10 cellular contexts compared by ENCODE assay signal in genomic region chr10:101858723-101859500, GRCh38. TPM values are rescaled to one million over a fixed set of nuclear protein-coding genes. Genes with fewer than 3 reads are reported as not detected.
DNase-seq lines count a peak whose midpoint lies in the region; ATAC-seq and TF ChIP-seq lines count a peak whose summit lies in the region.
"Had no signal": no experiment of that assay in that cellular context is flagged by ENCODE, and none has a peak within 500 bp of the region (broad histone marks: within the 10 kb centered on the region; RNA-seq: fewer than 3 reads in every experiment).

No MANE protein-coding gene starts in this region.

- CTCF ChIA-PET in RWPE1 (lab: Yijun Ruan, JAX) (no interaction called here), MCF 10A (lab: Yijun Ruan, JAX) (interaction anchor here (0.6 to 3.5 kb wide), 7 partner anchors 10 to 266 kb away, joined by 3 to 25 read pairs (median 4); no protein-coding TSS in a partner anchor)

- BruUV-seq in MCF 10A (replicated peaks; lab: Mats Ljungman, UMichigan): no TSS peak

- H3K27me3 Mint-ChIP-seq in stimulated activated naive CD8-positive, alpha-beta T cell treated with anti-CD3 and anti-CD28 coated beads, Interleukin-15, amount 100 ng/mL, for 72 hours: no peaks in the 10 kb centered on the region
- H3K27me3 Mint-ChIP-seq in MCF 10A (ENCODE audit: insufficient read depth, unreplicated experiment): no peaks in the 10 kb centered on the region

- no peaks in the 10 kb centered on the region for H3K4me1 Mint-ChIP-seq in stimulated activated naive CD8-positive, alpha-beta T cell treated with anti-CD3 and anti-CD28 coated beads, Interleukin-15, amount 100 ng/mL, for 72 hours
- H3K4me1 Mint-ChIP-seq in MCF 10A (ENCODE audit: insufficient read depth, unreplicated experiment): no peaks in the 10 kb centered on the region

- H3K4me3 Mint-ChIP-seq in stimulated activated naive CD8-positive, alpha-beta T cell treated with anti-CD3 and anti-CD28 coated beads, Interleukin-15, amount 100 ng/mL, for 72 hours: no peak overlapping the region
- H3K4me3 Mint-ChIP-seq in MCF 10A (ENCODE audit: unreplicated experiment): no peak overlapping the region

- peaks cover 13% of the 10 kb centered on the region for H3K4me1 ChIP-seq in Karpas-422 (ENCODE audit: low read length)
- H3K4me1 ChIP-seq: parathyroid adenoma had no signal

- no peak overlapping the region for H3K4me2 ChIP-seq in Karpas-422 (ENCODE audit: low read depth, low read length, poor library complexity, severe bottlenecking)

- no peak overlapping the region for H2AFZ ChIP-seq in Karpas-422 (ENCODE audit: low read length)
- H2AFZ ChIP-seq: parathyroid adenoma had no signal

- no peaks in the 10 kb centered on the region for H4K20me1 ChIP-seq in Karpas-422 (ENCODE audit: insufficient read depth, low read depth, low read length)

- H3K9ac ChIP-seq in Karpas-422 (ENCODE audit: low read length): no peak overlapping the region
- H3K9ac ChIP-seq: parathyroid adenoma had no signal

- peak; percentile 45 for ATAC-seq in stimulated activated naive CD8-positive, alpha-beta T cell treated with anti-CD3 and anti-CD28 coated beads, Interleukin-15, amount 100 ng/mL, for 72 hours
- ATAC-seq in stimulated activated naive CD8-positive, alpha-beta T cell treated with anti-CD3 and anti-CD28 coated beads, Interleukin-15, Interleukin-2, amounts not matched to agents 100 U/mL and 50 U/mL, for 24 hours: no peak
- peak; percentile 53 for ATAC-seq in HG02623 (IDR thresholded peaks at IDR 0.05; ENCODE audit: unreplicated experiment)

- no peak overlapping the region for H3K4me3 ChIP-seq in Karpas-422 (ENCODE audit: low read length)

- POLR2A ChIA-PET in RWPE1 (lab: Yijun Ruan, JAX; ENCODE audit: low non-redundant PET) (no interaction called here), MCF 10A (lab: Yijun Ruan, JAX) (interaction anchor here (1.3 kb wide), 1 partner anchor 12 kb away, joined by 3 read pairs; no protein-coding TSS in a partner anchor)

- no peaks in the 10 kb centered on the region for H3K27me3 ChIP-seq in Karpas-422 (ENCODE audit: low read length)

- H3K27ac ChIP-seq in Karpas-422 (ENCODE audit: low read length) (peak overlapping the region; percentile 11), RWPE1 (no peak overlapping the region)
- H3K27ac ChIP-seq: parathyroid adenoma had no signal

- DNase-seq in stimulated activated naive CD8-positive, alpha-beta T cell treated with anti-CD3 and anti-CD28 coated beads, Interleukin-15, amount 100 ng/mL, for 72 hours: no peak
- DNase-seq in stimulated activated naive CD8-positive, alpha-beta T cell treated with anti-CD3 and anti-CD28 coated beads, Interleukin-15, Interleukin-2, amounts not matched to agents 100 U/mL and 50 U/mL, for 24 hours: no peak
- DNase-seq in Karpas-422: peak; percentile 7
- DNase-seq in RWPE1 (ENCODE audit: low spot score): no peak
- no peak for DNase-seq in NCI-H510A (lab: John Stamatoyannopoulos, UW)
- DNase-seq in MCF 10A (ENCODE audit: unreplicated experiment): no peak
- no peak for DNase-seq in NCI-H526 (lab: John Stamatoyannopoulos, UW)
- DNase-seq: NCI-H1092 had no signal

- H3K9me3 Mint-ChIP-seq in stimulated activated naive CD8-positive, alpha-beta T cell treated with anti-CD3 and anti-CD28 coated beads, Interleukin-15, amount 100 ng/mL, for 72 hours: peaks cover 0 to 14% of the 10 kb centered on the region in 2 donors
- H3K9me3 Mint-ChIP-seq in MCF 10A (ENCODE audit: unreplicated experiment): peaks cover 9% of the 10 kb centered on the region

- H3K36me3 Mint-ChIP-seq in MCF 10A (ENCODE audit: insufficient read depth, unreplicated experiment): peaks cover 21% of the 10 kb centered on the region

- no peaks in the 10 kb centered on the region for H3K9me2 ChIP-seq in Karpas-422 (replicated peaks; ENCODE audit: insufficient read depth, low read length)

- no peak overlapping the region for H3K27ac Mint-ChIP-seq in stimulated activated naive CD8-positive, alpha-beta T cell treated with anti-CD3 and anti-CD28 coated beads, Interleukin-15, amount 100 ng/mL, for 72 hours
- no peak overlapping the region for H3K27ac Mint-ChIP-seq in MCF 10A (ENCODE audit: low read depth, unreplicated experiment)

- intact Hi-C loops in MCF 10A (cut with micrococcal nuclease): no loop called here

- TF ChIP-seq CTCF in RWPE1 (conservative IDR thresholded peaks at IDR 0.05; ENCODE audit: low read depth) (no peak), MCF 10A (IDR thresholded peaks at IDR 0.05; ENCODE audit: unreplicated experiment) (no peak)

- no peaks in the 10 kb centered on the region for H3K9me3 ChIP-seq in Karpas-422 (ENCODE audit: low read length)

- no peaks in the 10 kb centered on the region for H3K36me3 ChIP-seq in Karpas-422 (ENCODE audit: insufficient read depth, low read length)

- H3K79me2 ChIP-seq in Karpas-422 (ENCODE audit: low read length): no peaks in the 10 kb centered on the region

RNA-seq across cellular contexts. Expression of gene KCNIP2, which starts 15.3 kb away (rescaled TPM):
- 0.61 and 2.4 TPM in 2 replicates for total RNA-seq in Karpas-422 (2014; rRNA removed; shearing (Covaris generic); ENCODE audit: low replicate concordance)
- total RNA-seq in MCF 10A (2022): 2.1 and 2.6 TPM in 2 replicates

RNA-seq across cellular contexts. Expression of gene OGA, which starts 40.7 kb away (rescaled TPM):
- total RNA-seq in Karpas-422 (2014; rRNA removed; shearing (Covaris generic); ENCODE audit: low replicate concordance): 43.5 and 65.0 TPM in 2 replicates
- 96.1 and 115 TPM in 2 replicates for total RNA-seq in MCF 10A (2022)
